ENCODE assay signal across 1 cellular context in the genomic region with DNA sequence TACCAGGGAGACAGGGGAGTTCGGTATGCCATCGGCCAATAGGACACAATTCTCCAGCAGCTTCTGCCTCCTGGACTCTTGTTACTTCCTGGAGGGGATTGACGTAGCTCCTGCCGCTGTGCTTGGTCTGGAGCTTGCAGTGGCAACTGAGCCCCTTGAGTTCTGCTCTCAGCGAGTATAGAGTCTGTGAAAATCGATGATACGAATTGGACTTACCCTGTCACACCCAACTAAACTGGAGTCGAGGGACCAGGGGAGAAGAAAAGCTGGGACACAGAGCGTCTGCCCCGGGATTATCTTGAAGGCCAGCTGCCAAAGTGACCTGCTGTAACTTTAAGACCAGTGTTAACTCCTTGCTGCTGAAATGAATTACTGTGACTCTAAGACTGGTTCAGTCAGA.
TF ChIP-seq lines count a peak whose summit lies in the region.

No MANE protein-coding gene starts in this region.

TF ChIP-seq in GM23338, 12 proteins besides CTCF, POLR2A, EP300 and RAD21 (continued from another document):
- TF ChIP-seq EZH2phosphoT487 (IDR thresholded peaks at IDR 0.05; ENCODE audit: unreplicated experiment) (no peak), STAT1 (IDR thresholded peaks at IDR 0.05; ENCODE audit: unreplicated experiment) (no peak), EZH2 (IDR thresholded peaks at IDR 0.05; ENCODE audit: low read depth, unreplicated experiment) (no peak), CREB1 (CRISPR knock-in tag; IDR thresholded peaks at IDR 0.05; ENCODE audit: low read depth) (no peak), JUNB (IDR thresholded peaks at IDR 0.05; ENCODE audit: unreplicated experiment) (no peak), NANOG (IDR thresholded peaks at IDR 0.05; ENCODE audit: borderline replicate concordance) (no peak), POLR2AphosphoS5 (IDR thresholded peaks at IDR 0.05; ENCODE audit: low read depth) (no peak)
